Comparison of ENCODE assay signal across 8 cellular contexts in the genomic region with DNA sequence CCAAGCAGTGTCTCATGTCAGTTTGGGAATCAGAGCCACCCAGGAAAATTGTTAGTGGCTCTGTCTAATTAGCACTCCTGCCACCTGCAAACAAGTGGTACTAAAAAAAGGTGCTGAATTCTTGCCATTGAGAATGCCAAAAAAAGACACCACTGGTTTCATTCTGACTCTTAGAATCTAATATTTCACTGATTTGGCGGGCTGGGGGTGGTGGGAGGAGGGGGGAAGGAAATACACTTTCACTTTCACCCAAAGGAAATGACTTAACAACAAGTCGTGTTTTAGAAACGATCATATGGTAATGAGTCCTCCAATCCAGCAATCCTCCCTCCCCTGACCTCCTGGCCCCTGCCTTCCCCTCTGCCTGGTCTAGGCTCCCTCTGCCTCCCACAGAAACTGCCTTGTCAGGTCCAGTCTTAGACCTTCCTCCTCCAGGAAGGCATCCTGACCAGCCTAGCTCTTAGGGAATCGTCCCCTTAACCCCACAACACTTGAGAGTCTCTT. TPM values are rescaled to one million over a fixed set of nuclear protein-coding genes. Genes with fewer than 3 reads are reported as not detected.
DNase-seq lines count a peak whose midpoint lies in the region; ATAC-seq, FAIRE-seq and TF ChIP-seq lines count a peak whose summit lies in the region.

No MANE protein-coding gene starts in this region.

- no peak for TF ChIP-seq CTCF in bronchial epithelial cell (IDR thresholded peaks at IDR 0.05; ENCODE audit: insufficient read depth, low read length, severe bottlenecking)

- no peaks in the 10 kb centered on the region for H3K36me3 ChIP-seq in bronchial epithelial cell (ENCODE audit: control insufficient read depth, insufficient read depth, low read length)

- FAIRE-seq in bronchial epithelial cell (lab: Jason Lieb, UNC), result no peak

- peak; percentile 36 for ATAC-seq in GM18498 (IDR thresholded peaks at IDR 0.05; ENCODE audit: unreplicated experiment)
- peak; percentile 44 for ATAC-seq in HG02610 (IDR thresholded peaks at IDR 0.05; ENCODE audit: unreplicated experiment)

- no peaks in the 10 kb centered on the region for H3K27me3 ChIP-seq in bronchial epithelial cell (ENCODE audit: control insufficient read depth, insufficient read depth, low read length)

- DNase-seq in NCI-H2196 (lab: John Stamatoyannopoulos, UW; ENCODE audit: unreplicated experiment), result peak; percentile 20
- DNase-seq in bronchial epithelial cell (ENCODE audit: low read depth), result no peak
- peak; percentile 35 to 36 for DNase-seq in stimulated activated CD4-positive, alpha-beta T cell treated with anti-CD3 and anti-CD28 coated beads, Interleukin-15, amount 100 ng/mL, for 48 hours (ENCODE audit: low read depth in 2 of 2)
- DNase-seq in foreskin melanocyte, result no peak
- DNase-seq in activated gamma-delta T cell (lab: John Stamatoyannopoulos, UW), result no peak
- DNase-seq in NCI-H526 (lab: John Stamatoyannopoulos, UW), result no peak

- H3K4me3 ChIP-seq in bronchial epithelial cell (ENCODE audit: low read depth, low read length), result peak overlapping the region; percentile 22

RNA-seq across cellular contexts. Expression of gene KLHL29, which starts 4.4 kb away (rescaled TPM):
- 5.0 and 11.6 TPM in 2 replicates for total RNA-seq in bronchial epithelial cell

Comparison
In these comparisons a context has a peak if more than half of its experiments do, and no peak if none do; other contexts are left out.
1. DNase-seq: peak in NCI-H2196 (single experiment) and stimulated activated CD4-positive, alpha-beta T cell treated with anti-CD3 and anti-CD28 coated beads, Interleukin-15, amount 100 ng/mL, for 48 hours (2 of 2); none in bronchial epithelial cell (single experiment), foreskin melanocyte (single experiment), activated gamma-delta T cell (single experiment) and NCI-H526 (0 of 2).